Comparison of ENCODE assay signal across 9 cellular contexts in genomic region chrX:41559662-41560061, GRCh38.
A peak's percentile ranks its signal among the peaks of the same experiment; 100 is the strongest.
DNase-seq lines count a peak whose midpoint lies in the region; ATAC-seq and TF ChIP-seq lines count a peak whose summit lies in the region.
"Had no signal": no experiment of that assay in that cellular context is flagged by ENCODE, and none has a peak within 500 bp of the region (broad histone marks: within the 10 kb centered on the region; RNA-seq: fewer than 3 reads in every experiment).

No MANE protein-coding gene starts in this region.

- no peak for TF ChIP-seq CTCF in activated CD8-positive, alpha-beta T cell treated with anti-CD3 and anti-CD28 coated beads for 36 hours (IDR thresholded peaks at IDR 0.05)

- peak; percentile 60 for ATAC-seq in activated CD8-positive, alpha-beta T cell treated with anti-CD3 and anti-CD28 coated beads for 36 hours
- ATAC-seq in left ventricle myocardium superior (peak; percentile 43), HG02798 (IDR thresholded peaks at IDR 0.05; ENCODE audit: poor library complexity, unreplicated experiment) (no peak), HG03159 (IDR thresholded peaks at IDR 0.05; ENCODE audit: unreplicated experiment) (no peak)
- ATAC-seq: A549 had no signal

- peak overlapping the region; percentile 87 for H3K27ac Mint-ChIP-seq in activated CD8-positive, alpha-beta T cell treated with anti-CD3 and anti-CD28 coated beads for 36 hours

- peaks cover 47% of the 10 kb centered on the region for H3K4me1 Mint-ChIP-seq in activated CD8-positive, alpha-beta T cell treated with anti-CD3 and anti-CD28 coated beads for 36 hours (ENCODE audit: low read depth)

- peak overlapping the region; percentile 29 for H3K4me3 Mint-ChIP-seq in activated CD8-positive, alpha-beta T cell treated with anti-CD3 and anti-CD28 coated beads for 36 hours

- POLR2A ChIA-PET in activated CD8-positive, alpha-beta T cell treated with anti-CD3 and anti-CD28 coated beads for 36 hours (lab: Charles Lee) = no interaction called here

- CTCF ChIA-PET in activated CD8-positive, alpha-beta T cell treated with anti-CD3 and anti-CD28 coated beads for 36 hours (lab: Charles Lee) = no interaction called here

- intact Hi-C loops in activated CD8-positive, alpha-beta T cell treated with anti-CD3 and anti-CD28 coated beads for 36 hours (cut with micrococcal nuclease) = loop anchor here (10.0 kb wide), 2 partner anchors 175 to 195 kb away; no protein-coding TSS in a partner anchor
- intact Hi-C loops in left ventricle myocardium superior (cut with micrococcal nuclease) = no loop called here

- H3K36me3 Mint-ChIP-seq in activated CD8-positive, alpha-beta T cell treated with anti-CD3 and anti-CD28 coated beads for 36 hours (ENCODE audit: low read depth) = peaks cover 4% of the 10 kb centered on the region

- H3K9me3 Mint-ChIP-seq in activated CD8-positive, alpha-beta T cell treated with anti-CD3 and anti-CD28 coated beads for 36 hours = no peaks in the 10 kb centered on the region

- H3K27me3 Mint-ChIP-seq in activated CD8-positive, alpha-beta T cell treated with anti-CD3 and anti-CD28 coated beads for 36 hours = no peaks in the 10 kb centered on the region

- DNase-seq in SKM-1 treated with dmso at 0.1 percent for 144 hours (lab: John Stamatoyannopoulos, UW; ENCODE audit: unreplicated experiment) = peak; percentile 35
- no peak for DNase-seq in SKM-1 (lab: John Stamatoyannopoulos, UW; ENCODE audit: unreplicated experiment)
- peak; percentile 72 for DNase-seq in activated CD8-positive, alpha-beta T cell treated with anti-CD3 and anti-CD28 coated beads for 36 hours
- no peak for DNase-seq in left ventricle myocardium superior
- DNase-seq in stimulated activated CD8-positive, alpha-beta memory T cell treated with anti-CD3 and anti-CD28 coated beads, Interleukin-4, amount 100 ng/mL, for 48 hours = peak; percentile 42
- DNase-seq in RPMI8226 = no peak

Comparison
In these comparisons a context has a peak if more than half of its experiments do, and no peak if none do; other contexts are left out.
1. DNase-seq: peak in SKM-1 treated with dmso at 0.1 percent for 144 hours (single experiment), activated CD8-positive, alpha-beta T cell treated with anti-CD3 and anti-CD28 coated beads for 36 hours (single experiment) and stimulated activated CD8-positive, alpha-beta memory T cell treated with anti-CD3 and anti-CD28 coated beads, Interleukin-4, amount 100 ng/mL, for 48 hours (single experiment); none in SKM-1 (single experiment), left ventricle myocardium superior (single experiment) and RPMI8226 (single experiment).
2. ATAC-seq: peak in activated CD8-positive, alpha-beta T cell treated with anti-CD3 and anti-CD28 coated beads for 36 hours (single experiment) and left ventricle myocardium superior (single experiment); none in HG02798 (single experiment) and HG03159 (single experiment).